In genomic region chr1:228983231-228983660, GRCh38 we compare ENCODE assay signal across 19 cellular contexts.
"Had no signal": no experiment of that assay in that cellular context is flagged by ENCODE, and none has a peak within 500 bp of the region (broad histone marks: within the 10 kb centered on the region; RNA-seq: fewer than 3 reads in every experiment).

No MANE protein-coding gene starts in this region.

- H3K27ac ChIP-seq: tibial nerve, WERI-Rb-1 had no signal

- H3K4me3 ChIP-seq: breast epithelium, tibial nerve had no signal

- H3K4me1 Mint-ChIP-seq: activated naive CD4-positive, alpha-beta T cell treated with anti-CD3 and anti-CD28 coated beads, Interleukin-2, amount 50 U/mL, for 24 hours; central memory CD8-positive, alpha-beta T cell had no signal

- H3K27me3 ChIP-seq: breast epithelium, tibial nerve had no signal

- H3K9me3 ChIP-seq: breast epithelium, tibial nerve had no signal

- DNase-seq: activated CD4-positive, alpha-beta T cell treated with anti-CD3 and anti-CD28 coated beads for 48 hours; activated CD4-positive, alpha-beta T cell treated with anti-CD3 and anti-CD28 coated beads, Interleukin-2, amount 50 U/mL, for 48 hours; activated CD8-positive, alpha-beta memory T cell treated with anti-CD3 and anti-CD28 coated beads, Interleukin-2, amount 50 U/mL, for 48 hours; activated T-cell treated with anti-CD3 and anti-CD28 coated beads, Interleukin-2, amount 50 U/mL, for 24 hours; effector CD4-positive, alpha-beta T cell; left ventricle myocardium superior; midbrain; right cardiac atrium; stimulated activated naive CD4-positive, alpha-beta T cell treated with Interleukin-2 at 50 U/mL for 16 hours; SW 1271; T-helper 9 cell; WERI-Rb-1 had no signal

- H3K27me3 Mint-ChIP-seq: activated naive CD4-positive, alpha-beta T cell treated with anti-CD3 and anti-CD28 coated beads, Interleukin-2, amount 50 U/mL, for 24 hours; activated T-cell treated with anti-CD3 and anti-CD28 coated beads, Interleukin-2, amount 50 U/mL, for 24 hours; central memory CD8-positive, alpha-beta T cell had no signal

- H3K27ac Mint-ChIP-seq: activated naive CD4-positive, alpha-beta T cell treated with anti-CD3 and anti-CD28 coated beads, Interleukin-2, amount 50 U/mL, for 24 hours; activated T-cell treated with anti-CD3 and anti-CD28 coated beads, Interleukin-2, amount 50 U/mL, for 24 hours; naive thymus-derived CD8-positive, alpha-beta T cell; T-helper 1 cell treated with Interleukin-12 subunit alpha and Interleukin-12 subunit beta and Interleukin-4 antibody, amounts not matched to agents 30 μg/mL and 1 μg/mL, for 36 hours had no signal

- H3K36me3 ChIP-seq: breast epithelium, tibial nerve, WERI-Rb-1 had no signal

- H3K9me3 Mint-ChIP-seq: activated naive CD4-positive, alpha-beta T cell treated with anti-CD3 and anti-CD28 coated beads, Interleukin-2, amount 50 U/mL, for 24 hours; activated T-cell treated with anti-CD3 and anti-CD28 coated beads, Interleukin-2, amount 50 U/mL, for 24 hours; central memory CD8-positive, alpha-beta T cell; naive thymus-derived CD8-positive, alpha-beta T cell; neural crest cell; T-helper 1 cell treated with Interleukin-12 subunit alpha and Interleukin-12 subunit beta and Interleukin-4 antibody, amounts not matched to agents 30 μg/mL and 1 μg/mL, for 36 hours had no signal

- H3K36me3 Mint-ChIP-seq: activated naive CD4-positive, alpha-beta T cell treated with anti-CD3 and anti-CD28 coated beads, Interleukin-2, amount 50 U/mL, for 24 hours; naive thymus-derived CD8-positive, alpha-beta T cell had no signal

- H3K4me3 Mint-ChIP-seq: activated naive CD4-positive, alpha-beta T cell treated with anti-CD3 and anti-CD28 coated beads, Interleukin-2, amount 50 U/mL, for 24 hours; activated T-cell treated with anti-CD3 and anti-CD28 coated beads, Interleukin-2, amount 50 U/mL, for 24 hours; central memory CD8-positive, alpha-beta T cell; naive thymus-derived CD8-positive, alpha-beta T cell; neural crest cell; T-helper 1 cell treated with Interleukin-12 subunit alpha and Interleukin-12 subunit beta and Interleukin-4 antibody, amounts not matched to agents 30 μg/mL and 1 μg/mL, for 36 hours had no signal
